15 cellular contexts compared by ENCODE assay signal in genomic region chr7:112497481-112497880, GRCh38. TPM values are rescaled to one million over a fixed set of nuclear protein-coding genes. Genes with fewer than 3 reads are reported as not detected.
DNase-seq lines count a peak whose midpoint lies in the region; ATAC-seq and TF ChIP-seq lines count a peak whose summit lies in the region.
"Had no signal": no experiment of that assay in that cellular context is flagged by ENCODE, and none has a peak within 500 bp of the region (broad histone marks: within the 10 kb centered on the region; RNA-seq: fewer than 3 reads in every experiment).

No MANE protein-coding gene starts in this region.

- H3K36me3 Mint-ChIP-seq in activated CD8-positive, alpha-beta memory T cell treated with anti-CD3 and anti-CD28 coated beads, Interleukin-2, amount 10 ng/mL, durations not matched to agents 7 days and 5 days = no peaks in the 10 kb centered on the region
- H3K36me3 Mint-ChIP-seq: CD4-positive, alpha-beta memory T cell; naive B cell had no signal

- no peaks in the 10 kb centered on the region for H3K27me3 ChIP-seq in suprapubic skin
- H3K27me3 ChIP-seq: right lobe of liver had no signal

- H3K4me3 ChIP-seq in suprapubic skin (no peak overlapping the region), lower leg skin (ENCODE audit: low read depth, poor library complexity, severe bottlenecking) (no peak overlapping the region)
- H3K4me3 ChIP-seq: right lobe of liver had no signal

- peaks cover 39% of the 10 kb centered on the region for H3K27me3 Mint-ChIP-seq in activated CD8-positive, alpha-beta memory T cell treated with anti-CD3 and anti-CD28 coated beads, Interleukin-2, amount 10 ng/mL, durations not matched to agents 7 days and 5 days

- CTCF ChIA-PET in activated CD8-positive, alpha-beta memory T cell treated with anti-CD3 and anti-CD28 coated beads, Interleukin-2, amount 10 ng/mL, durations not matched to agents 7 days and 5 days (lab: Charles Lee) = interaction anchor here (0.7 to 1.5 kb wide), 3 partner anchors 12 to 582 kb away, joined by 3 to 4 read pairs (median 3); no protein-coding TSS in a partner anchor

- H3K36me3 ChIP-seq in suprapubic skin = no peaks in the 10 kb centered on the region
- H3K36me3 ChIP-seq: right lobe of liver had no signal

- no peak for DNase-seq in suprapubic skin (ENCODE audit: low spot score in 2 of 2)
- no peak for DNase-seq in lower leg skin (ENCODE audit: low spot score in 2 of 2)
- DNase-seq in activated CD8-positive, alpha-beta memory T cell treated with anti-CD3 and anti-CD28 coated beads, Interleukin-2, amount 10 ng/mL, durations not matched to agents 7 days and 5 days = no peak
- DNase-seq in HK-2 (ENCODE audit: unreplicated experiment) = no peak
- DNase-seq: activated T-cell treated with anti-CD3 and anti-CD28 coated beads, Interleukin-2, amount 50 U/mL, for 1 hour; aorta; CD4-positive, alpha-beta memory T cell; foreskin melanocyte; naive B cell; NCI-H1694 treated with DMSO at 0.1 percent for 48 hours; NK-92 treated with Interleukin-12 subunit alpha and Interleukin-12 subunit beta, amount 100 ng/mL, for 24 hours; right lobe of liver had no signal

- peaks cover 14% of the 10 kb centered on the region for H3K4me1 ChIP-seq in suprapubic skin

- H3K4me3 Mint-ChIP-seq in activated CD8-positive, alpha-beta memory T cell treated with anti-CD3 and anti-CD28 coated beads, Interleukin-2, amount 10 ng/mL, durations not matched to agents 7 days and 5 days = no peak overlapping the region
- H3K4me3 Mint-ChIP-seq: CD4-positive, alpha-beta memory T cell; naive B cell had no signal

- no peaks in the 10 kb centered on the region for H3K4me1 Mint-ChIP-seq in activated CD8-positive, alpha-beta memory T cell treated with anti-CD3 and anti-CD28 coated beads, Interleukin-2, amount 10 ng/mL, durations not matched to agents 7 days and 5 days
- H3K4me1 Mint-ChIP-seq: naive B cell had no signal

- no peak for TF ChIP-seq CTCF in suprapubic skin (IDR thresholded peaks at IDR 0.05)
- TF ChIP-seq CTCF in lower leg skin (IDR thresholded peaks at IDR 0.05) = no peak

- no peak overlapping the region for H3K27ac ChIP-seq in suprapubic skin
- H3K27ac ChIP-seq: right lobe of liver had no signal

- 55% methylated on average over 2 of the region's 2 CpGs for WGBS in suprapubic skin
- 58 to 70% methylated on average over 2 of the region's 2 CpGs for WGBS in lower leg skin, 2 donors

- H3K9me3 Mint-ChIP-seq in activated CD8-positive, alpha-beta memory T cell treated with anti-CD3 and anti-CD28 coated beads, Interleukin-2, amount 10 ng/mL, durations not matched to agents 7 days and 5 days (ENCODE audit: low read depth) = no peaks in the 10 kb centered on the region
- H3K9me3 Mint-ChIP-seq: CD4-positive, alpha-beta memory T cell; naive B cell had no signal

- no peak overlapping the region for H3K27ac Mint-ChIP-seq in activated CD8-positive, alpha-beta memory T cell treated with anti-CD3 and anti-CD28 coated beads, Interleukin-2, amount 10 ng/mL, durations not matched to agents 7 days and 5 days
- H3K27ac Mint-ChIP-seq: CD4-positive, alpha-beta memory T cell had no signal

- peak; percentile 74 for ATAC-seq in GM19395 (IDR thresholded peaks at IDR 0.05; ENCODE audit: unreplicated experiment)
- peak; percentile 78 for ATAC-seq in HG02642 (IDR thresholded peaks at IDR 0.05; ENCODE audit: poor library complexity, unreplicated experiment)
- ATAC-seq in HG03469 (IDR thresholded peaks at IDR 0.05; ENCODE audit: unreplicated experiment) = peak; percentile 65
- ATAC-seq in activated CD8-positive, alpha-beta memory T cell treated with anti-CD3 and anti-CD28 coated beads, Interleukin-2, amount 10 ng/mL, durations not matched to agents 7 days and 5 days = no peak
- ATAC-seq: right lobe of liver had no signal

- intact Hi-C loops in lower leg skin (cut with DNase I; ENCODE audit: low total_unique reads) = loop anchor here (10.0 kb wide), 1 partner anchor 753 kb away; no protein-coding TSS in a partner anchor

- no peaks in the 10 kb centered on the region for H3K9me3 ChIP-seq in suprapubic skin
- H3K9me3 ChIP-seq: right lobe of liver had no signal

- TF ChIP-seq POLR2A in suprapubic skin (IDR thresholded peaks at IDR 0.05) (no peak), lower leg skin (IDR thresholded peaks at IDR 0.05) (no peak)

- no peak for TF ChIP-seq EP300 in suprapubic skin (IDR thresholded peaks at IDR 0.05)

RNA-seq across cellular contexts. Expression of gene LSMEM1, which starts 16.7 kb away (rescaled TPM):
- total RNA-seq in suprapubic skin = 10 to 100 TPM in 1 of 4 donors, under 1 TPM in 1, not detected in 2; 0.57 to 10.6 TPM
- total RNA-seq in lower leg skin = 1 to 10 TPM in 2 of 4 donors, under 1 TPM in 2; 0.13 to 2.4 (median 0.81) TPM
- total RNA-seq in activated CD8-positive, alpha-beta memory T cell treated with anti-CD3 and anti-CD28 coated beads, Interleukin-2, amount 10 ng/mL, durations not matched to agents 7 days and 5 days = under 1 TPM; 0.47 to 0.70 TPM

RNA-seq across cellular contexts. Expression of gene IFRD1, which starts 47.2 kb away (rescaled TPM):
- 10 to 100 TPM; 30.7 to 81.4 (median 44.6) TPM for total RNA-seq in suprapubic skin
- total RNA-seq in lower leg skin = 10 to 100 TPM; 29.6 to 37.3 (median 32.1) TPM
- total RNA-seq in activated CD8-positive, alpha-beta memory T cell treated with anti-CD3 and anti-CD28 coated beads, Interleukin-2, amount 10 ng/mL, durations not matched to agents 7 days and 5 days = 10 to 100 TPM; 45.3 to 46.4 TPM
